Comparison of ENCODE assay signal across 8 cellular contexts in the genomic region with DNA sequence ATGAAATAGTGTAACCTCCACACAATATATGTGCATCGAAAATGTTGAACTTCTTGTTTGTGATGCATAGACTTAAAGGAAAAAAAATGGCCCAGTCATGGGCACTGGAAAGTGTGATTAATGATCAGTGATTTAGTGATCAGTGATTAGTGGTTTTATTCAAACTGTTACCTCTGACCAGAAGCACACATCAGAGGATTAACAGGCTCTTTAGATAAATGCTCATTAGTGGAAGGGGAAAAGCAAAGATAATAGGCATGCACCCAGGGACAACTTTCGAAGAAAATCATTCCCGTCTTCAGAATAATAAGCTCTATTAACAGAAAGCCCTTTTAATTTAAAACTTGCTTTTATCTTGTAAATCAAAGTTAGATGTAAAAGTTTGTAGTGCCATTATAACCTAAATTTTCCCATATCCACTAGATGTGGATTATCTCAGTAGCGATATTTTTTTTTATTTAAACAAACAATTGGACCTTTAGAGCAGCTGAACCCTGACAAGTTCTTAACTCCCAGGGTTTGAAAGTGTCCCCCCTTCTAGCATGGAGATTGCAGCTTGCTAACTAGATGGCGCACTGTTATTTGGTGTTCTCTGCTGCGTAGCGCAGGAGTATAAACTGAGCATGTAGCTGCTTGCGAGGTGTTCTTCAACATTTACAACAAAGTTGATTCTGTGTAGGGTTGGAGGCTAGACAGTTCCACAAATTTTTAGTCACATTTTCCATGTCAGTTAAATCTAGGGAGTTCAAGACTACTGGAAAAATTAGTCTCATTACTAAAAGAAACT. TPM values are rescaled to one million over a fixed set of nuclear protein-coding genes. Genes with fewer than 3 reads are reported as not detected.
A peak's percentile ranks its signal among the peaks of the same experiment; 100 is the strongest.
DNase-seq lines count a peak whose midpoint lies in the region; ATAC-seq and TF ChIP-seq lines count a peak whose summit lies in the region.

A gene with protein sequence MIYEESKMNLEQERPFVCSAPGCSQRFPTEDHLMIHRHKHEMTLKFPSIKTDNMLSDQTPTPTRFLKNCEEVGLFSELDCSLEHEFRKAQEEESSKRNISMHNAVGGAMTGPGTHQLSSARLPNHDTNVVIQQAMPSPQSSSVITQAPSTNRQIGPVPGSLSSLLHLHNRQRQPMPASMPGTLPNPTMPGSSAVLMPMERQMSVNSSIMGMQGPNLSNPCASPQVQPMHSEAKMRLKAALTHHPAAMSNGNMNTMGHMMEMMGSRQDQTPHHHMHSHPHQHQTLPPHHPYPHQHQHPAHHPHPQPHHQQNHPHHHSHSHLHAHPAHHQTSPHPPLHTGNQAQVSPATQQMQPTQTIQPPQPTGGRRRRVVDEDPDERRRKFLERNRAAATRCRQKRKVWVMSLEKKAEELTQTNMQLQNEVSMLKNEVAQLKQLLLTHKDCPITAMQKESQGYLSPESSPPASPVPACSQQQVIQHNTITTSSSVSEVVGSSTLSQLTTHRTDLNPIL (plus strand): TSS at position 643 of the 787 bp plus-strand sequence. CDS start 397 bp downstream, outside the sequence.

- no peaks in the 10 kb centered on the region for H3K9me3 ChIP-seq in CD8-positive, alpha-beta T cell (ENCODE audit: low read length)
- H3K9me3 ChIP-seq in thyroid gland = no peaks in the 10 kb centered on the region

- H3K4me1 Mint-ChIP-seq in CD8-positive, alpha-beta T cell (ENCODE audit: low read depth) = peaks cover 27% of the 10 kb centered on the region

- intact Hi-C loops in CD8-positive, alpha-beta T cell (cut with DNase I, micrococcal nuclease) = loop anchor here in 1 of 2 experiments (2.0 kb wide), 1 partner anchor 21 kb away; no protein-coding TSS in a partner anchor
- intact Hi-C loops in thyroid gland (cut with DNase I) = no loop called here

- H3K4me1 ChIP-seq in CD8-positive, alpha-beta T cell (ENCODE audit: insufficient read depth, low read length) = peaks cover 20% of the 10 kb centered on the region
- H3K4me1 ChIP-seq in thyroid gland = peaks cover 15 to 25% of the 10 kb centered on the region in 2 donors

- no peaks in the 10 kb centered on the region for H3K9me3 Mint-ChIP-seq in CD8-positive, alpha-beta T cell

- peaks cover 69% of the 10 kb centered on the region for H3K27me3 Mint-ChIP-seq in CD8-positive, alpha-beta T cell (ENCODE audit: low read depth)

- WGBS in thyroid gland, 2 donors = 44 to 57% methylated on average over 8 of the region's 8 CpGs

- H3K27ac ChIP-seq in CD8-positive, alpha-beta T cell (ENCODE audit: low read depth, low read length) = no peak within 1 kb of the TSS
- H3K27ac ChIP-seq in thyroid gland = no peak within 1 kb of the TSS

- in situ Hi-C loops in endometrial microvascular endothelial cells (cut with HindIII; ENCODE audit: inconsistent ontology term, low pct_unique_long_range_greater_than_20kb, low sequenced_read_pairs) = no loop called here

- no peaks in the 10 kb centered on the region for H3K36me3 ChIP-seq in CD8-positive, alpha-beta T cell (ENCODE audit: insufficient read depth, low read length)
- H3K36me3 ChIP-seq in thyroid gland = no peaks in the 10 kb centered on the region

- CTCF ChIA-PET in CD8-positive, alpha-beta T cell (lab: Charles Lee) = no interaction called here

- ATAC-seq in CD8-positive, alpha-beta T cell = no peak

- no peak for TF ChIP-seq CTCF in CD8-positive, alpha-beta T cell (IDR thresholded peaks at IDR 0.05)
- TF ChIP-seq CTCF in thyroid gland (IDR thresholded peaks at IDR 0.05) = no peak

- no peak within 1 kb of the TSS for H3K27ac Mint-ChIP-seq in CD8-positive, alpha-beta T cell

- DNase-seq in CD8-positive, alpha-beta T cell = no peak
- DNase-seq in NAMALWA (ENCODE audit: low spot score) (peak; percentile 68), occipital lobe (lab: John Stamatoyannopoulos, UW) (peak; percentile 8), AG08396 (ENCODE audit: low spot score) (no peak), germinal center (ENCODE audit: low spot score) (no peak), thyroid gland (no peak)
- DNase-seq in activated CD8-positive, alpha-beta memory T cell treated with anti-CD3 and anti-CD28 coated beads, Interleukin-2, amount 50 U/mL, for 4 hours = no peak

- no peak for TF ChIP-seq POLR2A in thyroid gland (IDR thresholded peaks at IDR 0.05)

- H3K4me3 Mint-ChIP-seq in CD8-positive, alpha-beta T cell = peak within 1 kb of the TSS; percentile 72

- H3K36me3 Mint-ChIP-seq in CD8-positive, alpha-beta T cell = no peaks in the 10 kb centered on the region

- POLR2A ChIA-PET in CD8-positive, alpha-beta T cell (lab: Charles Lee) = no interaction called here

- no peak within 1 kb of the TSS for H3K4me3 ChIP-seq in CD8-positive, alpha-beta T cell (ENCODE audit: low read depth, low read length)
- H3K4me3 ChIP-seq in thyroid gland (replicated peaks in 1 of 3) = no peak within 1 kb of the TSS

- H3K27me3 ChIP-seq in CD8-positive, alpha-beta T cell (ENCODE audit: insufficient read depth, low read length) = peaks cover 35% of the 10 kb centered on the region
- H3K27me3 ChIP-seq in thyroid gland = peaks cover 5% of the 10 kb centered on the region

RNA-seq across cellular contexts. Expression of the gene that starts here (rescaled TPM):
- not detected for total RNA-seq in CD8-positive, alpha-beta T cell
- 12.6 TPM for total RNA-seq in endometrial microvascular endothelial cells (ENCODE audit: inconsistent ontology term)
- total RNA-seq in occipital lobe = 8.0 TPM
- total RNA-seq in thyroid gland = 10 to 100 TPM in 1 of 4 donors, 1 to 10 TPM in 3; 2.5 to 13.6 (median 6.5) TPM

Comparison
In these comparisons a context has a peak if more than half of its experiments do, and no peak if none do; other contexts are left out.
1. DNase-seq: peak in NAMALWA (single experiment) and occipital lobe (single experiment); none in CD8-positive, alpha-beta T cell (0 of 7), AG08396 (single experiment), germinal center (single experiment), activated CD8-positive, alpha-beta memory T cell treated with anti-CD3 and anti-CD28 coated beads, Interleukin-2, amount 50 U/mL, for 4 hours (single experiment) and thyroid gland (0 of 2).